16 cellular contexts compared by ENCODE assay signal in genomic region chr1:91701494-91701869, GRCh38.
DNase-seq lines count a peak whose midpoint lies in the region; FAIRE-seq and TF ChIP-seq lines count a peak whose summit lies in the region.
"Had no signal": no experiment of that assay in that cellular context is flagged by ENCODE, and none has a peak within 500 bp of the region (broad histone marks: within the 10 kb centered on the region; RNA-seq: fewer than 3 reads in every experiment).

No MANE protein-coding gene starts in this region.

- POLR2A ChIA-PET in endothelial cell of umbilical vein (lab: Charles Lee), result no interaction called here
- POLR2A ChIA-PET in GM10248 (lab: Yijun Ruan, JAX), result interaction anchor here (0.6 kb wide), 1 partner anchor 1009 kb away, joined by 3 read pairs; no protein-coding TSS in a partner anchor

- BruUV-seq in endothelial cell of umbilical vein (replicated peaks; lab: Mats Ljungman, UMichigan), result no TSS peak

- DNase-seq in AG10803 (ENCODE audit: low read depth) (peak; percentile 48), GM03348 (ENCODE audit: low spot score) (peak; percentile 25), endothelial cell of umbilical vein (ENCODE audit: low read depth, low spot score) (no peak), osteoblast (ENCODE audit: insufficient read length, low spot score, missing footprints) (peak; percentile 21), GM10248 (ENCODE audit: extremely low spot score) (no peak), NAMALWA (ENCODE audit: low spot score) (no peak), GF-D8 (lab: John Stamatoyannopoulos, UW) (no peak)
- DNase-seq: activated CD4-positive, CD25-positive, alpha-beta regulatory T cell treated with anti-CD3 and anti-CD28 coated beads, Interleukin-2, amount 50 U/mL, for 72 hours; activated T-cell treated with anti-CD3 and anti-CD28 coated beads, Interleukin-2, amount 50 U/mL, for 24 hours; CD8-positive, alpha-beta T cell; heart left ventricle; lower lobe of right lung; NCI-H1436 treated with DMSO at 0.1 percent for 48 hours; NCI-H748 treated with DMSO at 0.1 percent for 48 hours; occipital lobe had no signal

- TF ChIP-seq POLR2A in endothelial cell of umbilical vein (IDR thresholded peaks at IDR 0.05; ENCODE audit: low read depth, low read length), result no peak

- no peak overlapping the region for H3K4me3 ChIP-seq in AG10803 (ENCODE audit: low read length)
- no peak overlapping the region for H3K4me3 ChIP-seq in endothelial cell of umbilical vein (replicated peaks in 1 of 3; ENCODE audit: insufficient read depth in 1 of 3, low read depth in 1 of 3, low read length in 3 of 3)
- H3K4me3 ChIP-seq in osteoblast (ENCODE audit: insufficient read depth, low read length), result no peak overlapping the region
- H3K4me3 ChIP-seq: heart left ventricle, lower lobe of right lung had no signal

- H3K27me3 ChIP-seq in endothelial cell of umbilical vein (ENCODE audit: control insufficient read depth in 2 of 2, insufficient read depth in 2 of 2, low read length in 2 of 2) (no peaks in the 10 kb centered on the region), osteoblast (ENCODE audit: insufficient read depth, low read length) (no peaks in the 10 kb centered on the region)
- H3K27me3 ChIP-seq: heart left ventricle had no signal

- H3K79me2 ChIP-seq in endothelial cell of umbilical vein (ENCODE audit: control insufficient read depth, insufficient read depth, low read length) (no peaks in the 10 kb centered on the region), osteoblast (ENCODE audit: insufficient read depth, low read length) (no peaks in the 10 kb centered on the region)

- peak overlapping the region; percentile 62 for H3K27ac ChIP-seq in endothelial cell of umbilical vein (ENCODE audit: insufficient read depth, low read depth, low read length)
- peak overlapping the region; percentile 89 for H3K27ac ChIP-seq in osteoblast (ENCODE audit: low read depth, low read length)
- H3K27ac ChIP-seq: HL-60, lower lobe of right lung had no signal

- H3K36me3 ChIP-seq in endothelial cell of umbilical vein (ENCODE audit: control insufficient read depth in 2 of 2, extremely low read depth in 1 of 2, insufficient read depth in 2 of 2, low read length in 2 of 2), result no peaks in the 10 kb centered on the region
- H3K36me3 ChIP-seq in osteoblast (ENCODE audit: insufficient read depth, low read length), result no peaks in the 10 kb centered on the region

- H3K9me3 ChIP-seq in endothelial cell of umbilical vein (replicated peaks; ENCODE audit: control insufficient read depth, insufficient read depth, low read length), result no peaks in the 10 kb centered on the region
- no peaks in the 10 kb centered on the region for H3K9me3 ChIP-seq in osteoblast (ENCODE audit: low read depth, low read length)
- H3K9me3 ChIP-seq: heart left ventricle, lower lobe of right lung had no signal

- H3K9ac ChIP-seq in endothelial cell of umbilical vein (replicated peaks; ENCODE audit: extremely low read depth, insufficient read depth, low read length), result no peak overlapping the region

- H3K9me1 ChIP-seq in endothelial cell of umbilical vein (replicated peaks; ENCODE audit: control insufficient read depth, extremely low read depth, insufficient read depth, low read length), result no peaks in the 10 kb centered on the region

- dilution Hi-C loops in endothelial cell of umbilical vein (cut with MboI; ENCODE audit: extremely low pct_ligation_motif_present, low sequenced_read_pairs), result no loop called here

- no peak for TF ChIP-seq CTCF in AG10803 (conservative IDR thresholded peaks at IDR 0.05; ENCODE audit: low read length)
- no peak for TF ChIP-seq CTCF in endothelial cell of umbilical vein (IDR thresholded peaks at IDR 0.05; ENCODE audit: extremely low read depth in 1 of 2, insufficient read depth in 1 of 2, low read depth in 1 of 2, low read length in 2 of 2)
- TF ChIP-seq CTCF in osteoblast (IDR thresholded peaks at IDR 0.05; ENCODE audit: extremely low read depth, low read depth, low read length), result no peak
- no peak for TF ChIP-seq CTCF in GM10248 (IDR thresholded peaks at IDR 0.05; ENCODE audit: control extremely low read depth, extremely low read depth, low read depth, missing control alignments)

- H3K4me1 ChIP-seq in endothelial cell of umbilical vein (ENCODE audit: control insufficient read depth, extremely low read depth, insufficient read depth, low read length) (peaks cover 25% of the 10 kb centered on the region), osteoblast (ENCODE audit: insufficient read depth, low read length) (peaks cover 52% of the 10 kb centered on the region)

- intact Hi-C loops in endothelial cell of umbilical vein (cut with micrococcal nuclease), result no loop called here

- H3K4me2 ChIP-seq in endothelial cell of umbilical vein (ENCODE audit: insufficient read depth, low read length) (peak overlapping the region; percentile 82), osteoblast (ENCODE audit: insufficient read depth, low read length) (peak overlapping the region; percentile 71)

- H4K20me1 ChIP-seq in endothelial cell of umbilical vein (replicated peaks; ENCODE audit: control insufficient read depth, extremely low read depth, insufficient read depth, low read length) (no peaks in the 10 kb centered on the region), osteoblast (ENCODE audit: insufficient read depth, low read length) (no peaks in the 10 kb centered on the region)

- FAIRE-seq in endothelial cell of umbilical vein (lab: Jason Lieb, UNC), result no peak

- peak overlapping the region; percentile 75 for H2AFZ ChIP-seq in endothelial cell of umbilical vein (ENCODE audit: low read depth, low read length)
- H2AFZ ChIP-seq in osteoblast (ENCODE audit: low read length), result peak overlapping the region; percentile 67

- CTCF ChIA-PET in endothelial cell of umbilical vein (lab: Charles Lee) (interaction anchor here (0.7 to 1.5 kb wide), 3 partner anchors 10 to 44 kb away, joined by 3 to 4 read pairs (median 3); no protein-coding TSS in a partner anchor), GM10248 (lab: Yijun Ruan, JAX) (interaction anchor here (1.5 kb wide), 1 partner anchor 9 kb away, joined by 3 read pairs; no protein-coding TSS in a partner anchor)

TF ChIP-seq in endothelial cell of umbilical vein, 7 proteins besides CTCF, POLR2A, EP300 and RAD21:
- no peak for TF ChIP-seq POLR2AphosphoS5 (IDR thresholded peaks at IDR 0.05; ENCODE audit: insufficient read depth, low read depth, low read length)
- peak; percentile 15 for TF ChIP-seq GATA2 (IDR thresholded peaks at IDR 0.05; ENCODE audit: insufficient read depth, insufficient read length, low read depth, low read length)

Comparison
In these comparisons a context has a peak if more than half of its experiments do, and no peak if none do; other contexts are left out.
1. DNase-seq: peak in AG10803 (single experiment), GM03348 (single experiment) and osteoblast (single experiment); none in endothelial cell of umbilical vein (single experiment), GM10248 (single experiment), NAMALWA (single experiment) and GF-D8 (single experiment).